Comparison of ENCODE assay signal across 8 cellular contexts in genomic region chr15:32716960-32717289, GRCh38. TPM values are rescaled to one million over a fixed set of nuclear protein-coding genes. Genes with fewer than 3 reads are reported as not detected.
A peak's percentile ranks its signal among the peaks of the same experiment; 100 is the strongest.
DNase-seq lines count a peak whose midpoint lies in the region; FAIRE-seq and TF ChIP-seq lines count a peak whose summit lies in the region.
"Had no signal": no experiment of that assay in that cellular context is flagged by ENCODE, and none has a peak within 500 bp of the region (broad histone marks: within the 10 kb centered on the region; RNA-seq: fewer than 3 reads in every experiment).

No MANE protein-coding gene starts in this region.

- H3K27me3 ChIP-seq in iPS-15b (ENCODE audit: control insufficient read depth, insufficient read depth, low read length) (peaks cover 81% of the 10 kb centered on the region), spleen (replicated peaks in 1 of 7) (peaks cover 8 to 96% (median 59%) of the 10 kb centered on the region in 7 donors), HAP-1 (ENCODE audit: low read depth) (peaks cover 45% of the 10 kb centered on the region)

- in situ Hi-C loops in HAP-1 (cut with MboI; ENCODE audit: low sequenced_read_pairs): no loop called here

- no peak for TF ChIP-seq CTCF in WI38 (IDR thresholded peaks at IDR 0.05; ENCODE audit: low read depth, low read length)
- no peak for TF ChIP-seq CTCF in spleen (IDR thresholded peaks at IDR 0.05 in 8 of 11, conservative IDR thresholded peaks at IDR 0.05 in 3 of 11)

- no peak for DNase-seq in GM19239 (ENCODE audit: insufficient read length, low spot score)
- no peak for DNase-seq in spleen
- no peak for DNase-seq in NCI-H774 (lab: John Stamatoyannopoulos, UW)
- no peak for DNase-seq in NCI-H526 (lab: John Stamatoyannopoulos, UW)
- no peak for DNase-seq in HAP-1 (ENCODE audit: low spot score in 2 of 2)

- TF ChIP-seq POLR2A in spleen (IDR thresholded peaks at IDR 0.05): no peak

- FAIRE-seq in GM19239 (lab: Jason Lieb, UNC): peak; percentile 55
- FAIRE-seq: colon had no signal

- H3K4me3 ChIP-seq in WI38 (ENCODE audit: low read depth, low read length) (peak overlapping the region; percentile 86), iPS-15b (ENCODE audit: low read depth, low read length) (peak overlapping the region; percentile 59), spleen (peak overlapping the region in 5 of 8 donors; percentile 21 to 61 (median 26)), HAP-1 (no peak overlapping the region)

- intact Hi-C loops in spleen (cut with DNase I; ENCODE audit: low total_unique reads): no loop called here

- 2 to 11% (median 6%) methylated on average over 11 of the region's 11 CpGs for WGBS in spleen, 5 donors

- H3K9ac ChIP-seq in iPS-15b (ENCODE audit: low read depth, low read length): no peak overlapping the region

- H3K9me3 ChIP-seq in iPS-15b (ENCODE audit: control insufficient read depth, insufficient read depth, low read length): no peaks in the 10 kb centered on the region
- no peaks in the 10 kb centered on the region for H3K9me3 ChIP-seq in spleen
- no peaks in the 10 kb centered on the region for H3K9me3 ChIP-seq in HAP-1

- peaks cover 2% of the 10 kb centered on the region for H3K4me1 ChIP-seq in iPS-15b (ENCODE audit: control insufficient read depth, insufficient read depth, low read length)
- peaks cover 19 to 36% (median 30%) of the 10 kb centered on the region in 6 donors for H3K4me1 ChIP-seq in spleen
- no peaks in the 10 kb centered on the region for H3K4me1 ChIP-seq in HAP-1

- no peak overlapping the region for H3K27ac ChIP-seq in spleen

- H3K36me3 ChIP-seq in iPS-15b (ENCODE audit: control insufficient read depth, insufficient read depth, low read length): no peaks in the 10 kb centered on the region
- no peaks in the 10 kb centered on the region for H3K36me3 ChIP-seq in spleen
- no peaks in the 10 kb centered on the region for H3K36me3 ChIP-seq in HAP-1 (replicated peaks)

RNA-seq across cellular contexts. Expression of gene GREM1, which starts 0.9 kb away (rescaled TPM):
- total RNA-seq in spleen: 1 to 10 TPM in 3 of 7 donors, under 1 TPM in 3, not detected in 1; 0.09 to 3.3 (median 1.0) TPM
- polyA plus RNA-seq in spleen: 1 to 10 TPM in 1 of 3 donors, under 1 TPM in 2; 0.06 to 1.2 (median 0.13) TPM
